1 cellular context compared by ENCODE assay signal in genomic region chr1:110172001-110172400, GRCh38.
TF ChIP-seq lines count a peak whose summit lies in the region.

No MANE protein-coding gene starts in this region.

TF ChIP-seq in SK-N-SH, 30 proteins besides CTCF, POLR2A, EP300 and RAD21 (continued from another document):
- TF ChIP-seq MAX (IDR thresholded peaks at IDR 0.05; ENCODE audit: low read depth) = no peak
TF ChIP-seq in SK-N-SH: peak in this region for 0.
